ENCODE assay signal across 16 cellular contexts in the genomic region with DNA sequence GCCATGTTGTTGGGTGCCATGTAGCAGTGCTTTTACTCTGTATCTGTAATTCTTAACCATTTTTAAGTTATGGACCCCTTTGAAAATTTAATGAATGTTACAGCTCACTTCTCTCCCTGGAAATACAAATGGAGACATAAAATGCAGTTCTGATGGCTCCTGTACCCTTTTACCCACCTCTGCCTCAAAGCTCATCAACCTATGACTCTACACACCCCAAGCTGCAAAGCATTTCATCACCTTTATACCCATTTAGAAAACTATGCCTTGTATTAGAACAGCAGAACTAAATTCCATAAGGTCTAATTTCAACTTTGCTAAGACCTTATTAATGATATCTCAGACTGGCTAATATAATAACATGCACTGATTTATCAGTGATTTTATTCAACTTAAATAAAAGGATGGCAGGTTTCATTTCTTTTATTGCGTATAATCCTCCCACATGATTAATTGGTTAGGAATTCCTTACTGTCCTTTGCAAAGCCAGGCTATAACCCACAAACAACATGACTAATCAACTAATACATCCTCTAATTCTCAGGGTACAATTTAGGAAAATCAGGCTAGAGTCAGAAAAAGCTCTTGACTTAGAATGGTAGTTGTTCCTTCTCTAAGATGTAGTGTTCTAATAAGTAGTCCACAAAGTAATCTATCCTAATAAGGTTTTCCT.
DNase-seq lines count a peak whose midpoint lies in the region; ATAC-seq, FAIRE-seq and TF ChIP-seq lines count a peak whose summit lies in the region.
"Had no signal": no experiment of that assay in that cellular context is flagged by ENCODE, and none has a peak within 500 bp of the region (broad histone marks: within the 10 kb centered on the region; RNA-seq: fewer than 3 reads in every experiment).

No MANE protein-coding gene starts in this region.

- H3K27ac ChIP-seq in SJCRH30 (no peak overlapping the region), Peyer's patch (no peak overlapping the region), small intestine (ENCODE audit: low read depth in 1 of 2, low read length in 1 of 2) (no peak overlapping the region)
- H3K27ac ChIP-seq: ovary had no signal

- no peaks in the 10 kb centered on the region for H3K9me3 ChIP-seq in SJCRH30 (replicated peaks)
- H3K9me3 ChIP-seq in Peyer's patch: no peaks in the 10 kb centered on the region
- no peaks in the 10 kb centered on the region for H3K9me3 ChIP-seq in small intestine (ENCODE audit: control insufficient read depth, low read depth)
- H3K9me3 ChIP-seq: ovary had no signal

- TF ChIP-seq CTCF in Peyer's patch (IDR thresholded peaks at IDR 0.05): no peak

- peak; percentile 84 for ATAC-seq in SK-N-SH treated with all-trans-retinoic acid at 6 μM for 48 hours
- ATAC-seq: CD8-positive, alpha-beta T cell had no signal

- 87 to 97% (median 91%) methylated on average over 1 of the region's 1 CpG for WGBS in small intestine, 3 donors

- H3K27me3 ChIP-seq in SJCRH30 (no peaks in the 10 kb centered on the region), Peyer's patch (no peaks in the 10 kb centered on the region), small intestine (ENCODE audit: control insufficient read depth in 2 of 2, insufficient read depth in 2 of 2, low read length in 2 of 2) (no peaks in the 10 kb centered on the region)
- H3K27me3 ChIP-seq: ovary had no signal

- DNase-seq in H54 (ENCODE audit: insufficient read length, low spot score) (peak; percentile 56), fibroblast of gingiva (ENCODE audit: low read depth) (peak; percentile 34), renal cortical epithelial cell (ENCODE audit: low read depth) (peak; percentile 85), SJCRH30 (no peak), NCI-H345 (lab: John Stamatoyannopoulos, UW) (no peak), Peyer's patch (no peak), small intestine (no peak)
- DNase-seq: activated CD4-positive, alpha-beta T cell treated with anti-CD3 and anti-CD28 coated beads for 1 hour; CD8-positive, alpha-beta T cell; effector CD4-positive, alpha-beta T cell; hypothalamus; Karpas-422; NCI-H2029 treated with DMSO at 0.1 percent for 48 hours; ovary had no signal

- no peaks in the 10 kb centered on the region for H3K4me1 ChIP-seq in SJCRH30
- no peaks in the 10 kb centered on the region for H3K4me1 ChIP-seq in Peyer's patch
- H3K4me1 ChIP-seq in small intestine (ENCODE audit: control insufficient read depth in 2 of 2, insufficient read depth in 1 of 2, low read depth in 1 of 2, low read length in 1 of 2): no peaks in the 10 kb centered on the region

- TF ChIP-seq POLR2A in H54 (IDR thresholded peaks at IDR 0.05; ENCODE audit: low read depth, low read length): no peak
- no peak for TF ChIP-seq POLR2A in Peyer's patch (IDR thresholded peaks at IDR 0.05)

- H3K36me3 ChIP-seq in SJCRH30: no peaks in the 10 kb centered on the region; the same call in 1 of the 2 replicates
- peaks cover 0 to 22% (median 0%) of the 10 kb centered on the region in 3 donors for H3K36me3 ChIP-seq in Peyer's patch
- peaks cover 0 to 3% of the 10 kb centered on the region in 2 donors for H3K36me3 ChIP-seq in small intestine (ENCODE audit: control insufficient read depth in 2 of 2, insufficient read depth in 2 of 2, low read length in 2 of 2)
- H3K36me3 ChIP-seq: ovary had no signal

- H3K4me3 ChIP-seq in SJCRH30 (no peak overlapping the region), Peyer's patch (no peak overlapping the region), small intestine (ENCODE audit: low read depth in 1 of 2, low read length in 2 of 2) (no peak overlapping the region)
- H3K4me3 ChIP-seq: lung, ovary had no signal

- FAIRE-seq in H54 (lab: Jason Lieb, UNC): peak; percentile 96
- FAIRE-seq in small intestine (lab: Jason Lieb, UNC): no peak

TF ChIP-seq in SK-N-SH treated with all-trans-retinoic acid at 6 μM for 48 hours, 23 proteins besides CTCF, POLR2A, EP300 and RAD21:
- TF ChIP-seq, protein P1, sequence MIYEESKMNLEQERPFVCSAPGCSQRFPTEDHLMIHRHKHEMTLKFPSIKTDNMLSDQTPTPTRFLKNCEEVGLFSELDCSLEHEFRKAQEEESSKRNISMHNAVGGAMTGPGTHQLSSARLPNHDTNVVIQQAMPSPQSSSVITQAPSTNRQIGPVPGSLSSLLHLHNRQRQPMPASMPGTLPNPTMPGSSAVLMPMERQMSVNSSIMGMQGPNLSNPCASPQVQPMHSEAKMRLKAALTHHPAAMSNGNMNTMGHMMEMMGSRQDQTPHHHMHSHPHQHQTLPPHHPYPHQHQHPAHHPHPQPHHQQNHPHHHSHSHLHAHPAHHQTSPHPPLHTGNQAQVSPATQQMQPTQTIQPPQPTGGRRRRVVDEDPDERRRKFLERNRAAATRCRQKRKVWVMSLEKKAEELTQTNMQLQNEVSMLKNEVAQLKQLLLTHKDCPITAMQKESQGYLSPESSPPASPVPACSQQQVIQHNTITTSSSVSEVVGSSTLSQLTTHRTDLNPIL (CRISPR knock-in tag; IDR thresholded peaks at IDR 0.05; ENCODE audit: low read depth): no peak
- peak; percentile 44; the same call in 1 of the 2 replicates for TF ChIP-seq ZC3H10 (CRISPR knock-in tag; IDR thresholded peaks at IDR 0.05)

Comparison
In these comparisons a context has a peak if more than half of its experiments do, and no peak if none do; other contexts are left out.
1. DNase-seq: peak in H54 (single experiment), fibroblast of gingiva (single experiment) and renal cortical epithelial cell (single experiment); none in SJCRH30 (0 of 2), NCI-H345 (single experiment), Peyer's patch (0 of 3) and small intestine (single experiment).